ENCODE assay signal across 8 cellular contexts in genomic region chr13:100789968-100790367, GRCh38.
A peak's percentile ranks its signal among the peaks of the same experiment; 100 is the strongest.
DNase-seq lines count a peak whose midpoint lies in the region; ATAC-seq and TF ChIP-seq lines count a peak whose summit lies in the region.
"Had no signal": no experiment of that assay in that cellular context is flagged by ENCODE, and none has a peak within 500 bp of the region (broad histone marks: within the 10 kb centered on the region; RNA-seq: fewer than 3 reads in every experiment).

No MANE protein-coding gene starts in this region.

- H3K4me1 Mint-ChIP-seq in nephron progenitor cell: peaks cover 15% of the 10 kb centered on the region
- H3K4me1 Mint-ChIP-seq: activated naive CD8-positive, alpha-beta T cell treated with anti-CD3 and anti-CD28 coated beads, Interleukin-2, amount 10 ng/mL, durations not matched to agents 7 days and 5 days had no signal

- ATAC-seq in GM19023 (IDR thresholded peaks at IDR 0.05; ENCODE audit: unreplicated experiment): peak; percentile 72
- ATAC-seq in HG02610 (IDR thresholded peaks at IDR 0.05; ENCODE audit: unreplicated experiment): peak; percentile 93
- ATAC-seq in esophagus mucosa: no peak

- peaks cover 9% of the 10 kb centered on the region for H3K27me3 Mint-ChIP-seq in nephron progenitor cell (ENCODE audit: low read depth, poor library complexity)

- H3K4me3 Mint-ChIP-seq in nephron progenitor cell: no peak overlapping the region
- H3K4me3 Mint-ChIP-seq: activated naive CD8-positive, alpha-beta T cell treated with anti-CD3 and anti-CD28 coated beads, Interleukin-2, amount 10 ng/mL, durations not matched to agents 7 days and 5 days had no signal

- peaks cover 12% of the 10 kb centered on the region for H3K36me3 Mint-ChIP-seq in nephron progenitor cell (ENCODE audit: low read depth)
- H3K36me3 Mint-ChIP-seq: activated naive CD8-positive, alpha-beta T cell treated with anti-CD3 and anti-CD28 coated beads, Interleukin-2, amount 10 ng/mL, durations not matched to agents 7 days and 5 days had no signal

- H3K27ac Mint-ChIP-seq in nephron progenitor cell: peak overlapping the region; percentile 97
- H3K27ac Mint-ChIP-seq: activated naive CD8-positive, alpha-beta T cell treated with anti-CD3 and anti-CD28 coated beads, Interleukin-2, amount 10 ng/mL, durations not matched to agents 7 days and 5 days had no signal

- peaks cover 46% of the 10 kb centered on the region for H3K9me3 Mint-ChIP-seq in nephron progenitor cell

- peak; percentile 16 for DNase-seq in KG1 (lab: John Stamatoyannopoulos, UW)
- DNase-seq in nephron progenitor cell: no peak
- no peak for DNase-seq in stimulated activated CD4-positive, alpha-beta T cell treated with anti-CD3 and anti-CD28 coated beads, Interleukin-2, amount 100 ng/mL, for 48 hours
- DNase-seq in activated effector memory CD4-positive, alpha-beta T cell treated with Interleukin-2 at 50 U/mL for 16 hours: no peak
- DNase-seq: activated naive CD8-positive, alpha-beta T cell treated with anti-CD3 and anti-CD28 coated beads, Interleukin-2, amount 10 ng/mL, durations not matched to agents 7 days and 5 days had no signal

- TF ChIP-seq CTCF in nephron progenitor cell (IDR thresholded peaks at IDR 0.05): no peak
